In the genomic region with DNA sequence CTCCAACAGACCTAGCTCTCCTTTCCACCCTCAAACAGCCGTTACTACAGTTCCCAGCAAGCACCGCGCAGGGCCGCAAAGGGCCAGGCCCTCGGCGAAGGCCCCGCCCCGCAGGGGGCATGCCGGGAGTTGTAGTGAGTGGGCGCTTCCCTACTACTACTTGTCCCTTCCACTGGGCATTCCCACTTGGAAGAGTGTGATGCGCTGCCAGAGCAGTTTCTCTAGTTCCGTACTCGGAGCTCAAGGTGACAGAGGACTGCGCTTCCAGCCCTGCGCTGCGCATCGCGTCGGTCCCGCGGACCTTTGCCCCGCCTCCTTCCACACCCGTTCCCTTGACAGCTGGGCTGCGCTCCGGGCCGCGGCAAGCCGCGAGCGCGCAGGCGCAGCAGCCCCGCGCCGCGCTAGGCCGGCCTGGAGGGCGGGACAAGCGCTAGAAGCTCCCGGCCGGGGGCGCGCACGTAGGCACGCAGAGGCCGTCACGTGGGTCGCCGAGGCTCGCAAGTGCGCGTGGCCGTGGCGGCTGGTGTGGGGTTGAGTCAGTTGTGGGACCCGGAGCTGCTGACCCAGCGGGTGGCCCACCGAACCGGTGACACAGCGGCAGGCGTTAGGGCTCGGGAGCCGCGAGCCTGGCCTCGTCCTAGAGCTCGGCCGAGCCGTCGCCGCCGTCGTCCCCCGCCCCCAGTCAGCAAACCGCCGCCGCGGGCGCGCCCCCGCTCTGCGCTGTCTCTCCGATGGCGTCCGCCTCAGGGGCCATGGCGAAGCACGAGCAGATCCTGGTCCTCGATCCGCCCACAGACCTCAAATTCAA, we compare ENCODE assay signal across 1 cellular context.
A peak's percentile ranks its signal among the peaks of the same experiment; 100 is the strongest.
TF ChIP-seq lines count a peak whose summit lies in the region.

A gene with protein sequence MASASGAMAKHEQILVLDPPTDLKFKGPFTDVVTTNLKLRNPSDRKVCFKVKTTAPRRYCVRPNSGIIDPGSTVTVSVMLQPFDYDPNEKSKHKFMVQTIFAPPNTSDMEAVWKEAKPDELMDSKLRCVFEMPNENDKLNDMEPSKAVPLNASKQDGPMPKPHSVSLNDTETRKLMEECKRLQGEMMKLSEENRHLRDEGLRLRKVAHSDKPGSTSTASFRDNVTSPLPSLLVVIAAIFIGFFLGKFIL (plus strand): TSS at position 491 of the 808 bp plus-strand sequence. CDS start 241 bp downstream, at position 732.

TF ChIP-seq in K562, 482 proteins besides CTCF, POLR2A, EP300 and RAD21 (continued from another document and continues in another):
- TF ChIP-seq, protein P1, sequence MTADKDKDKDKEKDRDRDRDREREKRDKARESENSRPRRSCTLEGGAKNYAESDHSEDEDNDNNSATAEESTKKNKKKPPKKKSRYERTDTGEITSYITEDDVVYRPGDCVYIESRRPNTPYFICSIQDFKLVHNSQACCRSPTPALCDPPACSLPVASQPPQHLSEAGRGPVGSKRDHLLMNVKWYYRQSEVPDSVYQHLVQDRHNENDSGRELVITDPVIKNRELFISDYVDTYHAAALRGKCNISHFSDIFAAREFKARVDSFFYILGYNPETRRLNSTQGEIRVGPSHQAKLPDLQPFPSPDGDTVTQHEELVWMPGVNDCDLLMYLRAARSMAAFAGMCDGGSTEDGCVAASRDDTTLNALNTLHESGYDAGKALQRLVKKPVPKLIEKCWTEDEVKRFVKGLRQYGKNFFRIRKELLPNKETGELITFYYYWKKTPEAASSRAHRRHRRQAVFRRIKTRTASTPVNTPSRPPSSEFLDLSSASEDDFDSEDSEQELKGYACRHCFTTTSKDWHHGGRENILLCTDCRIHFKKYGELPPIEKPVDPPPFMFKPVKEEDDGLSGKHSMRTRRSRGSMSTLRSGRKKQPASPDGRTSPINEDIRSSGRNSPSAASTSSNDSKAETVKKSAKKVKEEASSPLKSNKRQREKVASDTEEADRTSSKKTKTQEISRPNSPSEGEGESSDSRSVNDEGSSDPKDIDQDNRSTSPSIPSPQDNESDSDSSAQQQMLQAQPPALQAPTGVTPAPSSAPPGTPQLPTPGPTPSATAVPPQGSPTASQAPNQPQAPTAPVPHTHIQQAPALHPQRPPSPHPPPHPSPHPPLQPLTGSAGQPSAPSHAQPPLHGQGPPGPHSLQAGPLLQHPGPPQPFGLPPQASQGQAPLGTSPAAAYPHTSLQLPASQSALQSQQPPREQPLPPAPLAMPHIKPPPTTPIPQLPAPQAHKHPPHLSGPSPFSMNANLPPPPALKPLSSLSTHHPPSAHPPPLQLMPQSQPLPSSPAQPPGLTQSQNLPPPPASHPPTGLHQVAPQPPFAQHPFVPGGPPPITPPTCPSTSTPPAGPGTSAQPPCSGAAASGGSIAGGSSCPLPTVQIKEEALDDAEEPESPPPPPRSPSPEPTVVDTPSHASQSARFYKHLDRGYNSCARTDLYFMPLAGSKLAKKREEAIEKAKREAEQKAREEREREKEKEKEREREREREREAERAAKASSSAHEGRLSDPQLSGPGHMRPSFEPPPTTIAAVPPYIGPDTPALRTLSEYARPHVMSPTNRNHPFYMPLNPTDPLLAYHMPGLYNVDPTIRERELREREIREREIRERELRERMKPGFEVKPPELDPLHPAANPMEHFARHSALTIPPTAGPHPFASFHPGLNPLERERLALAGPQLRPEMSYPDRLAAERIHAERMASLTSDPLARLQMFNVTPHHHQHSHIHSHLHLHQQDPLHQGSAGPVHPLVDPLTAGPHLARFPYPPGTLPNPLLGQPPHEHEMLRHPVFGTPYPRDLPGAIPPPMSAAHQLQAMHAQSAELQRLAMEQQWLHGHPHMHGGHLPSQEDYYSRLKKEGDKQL (CRISPR knock-in tag; IDR thresholded peaks at IDR 0.05; ENCODE audit: borderline replicate concordance) = no peak
- TF ChIP-seq ELF4 (CRISPR knock-in tag; IDR thresholded peaks at IDR 0.05) = peak; percentile 86
- TF ChIP-seq FOXJ3 (CRISPR knock-in tag; IDR thresholded peaks at IDR 0.05) = no peak
- no peak for TF ChIP-seq ZNF668 (CRISPR knock-in tag; IDR thresholded peaks at IDR 0.05)
- TF ChIP-seq RCOR1 (IDR thresholded peaks at IDR 0.05; ENCODE audit: borderline replicate concordance in 1 of 2, low read depth in 2 of 2, low read length in 2 of 2) = peak in 1 of 2 experiments; percentile 35; a peak in 1 of 4 replicates
- TF ChIP-seq, protein P2, sequence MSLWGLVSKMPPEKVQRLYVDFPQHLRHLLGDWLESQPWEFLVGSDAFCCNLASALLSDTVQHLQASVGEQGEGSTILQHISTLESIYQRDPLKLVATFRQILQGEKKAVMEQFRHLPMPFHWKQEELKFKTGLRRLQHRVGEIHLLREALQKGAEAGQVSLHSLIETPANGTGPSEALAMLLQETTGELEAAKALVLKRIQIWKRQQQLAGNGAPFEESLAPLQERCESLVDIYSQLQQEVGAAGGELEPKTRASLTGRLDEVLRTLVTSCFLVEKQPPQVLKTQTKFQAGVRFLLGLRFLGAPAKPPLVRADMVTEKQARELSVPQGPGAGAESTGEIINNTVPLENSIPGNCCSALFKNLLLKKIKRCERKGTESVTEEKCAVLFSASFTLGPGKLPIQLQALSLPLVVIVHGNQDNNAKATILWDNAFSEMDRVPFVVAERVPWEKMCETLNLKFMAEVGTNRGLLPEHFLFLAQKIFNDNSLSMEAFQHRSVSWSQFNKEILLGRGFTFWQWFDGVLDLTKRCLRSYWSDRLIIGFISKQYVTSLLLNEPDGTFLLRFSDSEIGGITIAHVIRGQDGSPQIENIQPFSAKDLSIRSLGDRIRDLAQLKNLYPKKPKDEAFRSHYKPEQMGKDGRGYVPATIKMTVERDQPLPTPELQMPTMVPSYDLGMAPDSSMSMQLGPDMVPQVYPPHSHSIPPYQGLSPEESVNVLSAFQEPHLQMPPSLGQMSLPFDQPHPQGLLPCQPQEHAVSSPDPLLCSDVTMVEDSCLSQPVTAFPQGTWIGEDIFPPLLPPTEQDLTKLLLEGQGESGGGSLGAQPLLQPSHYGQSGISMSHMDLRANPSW (CRISPR knock-in tag; IDR thresholded peaks at IDR 0.05) = no peak
- TF ChIP-seq ZNF561 (CRISPR knock-in tag; conservative IDR thresholded peaks at IDR 0.05) = peak; percentile 67; the same call in 1 of the 2 replicates
- TF ChIP-seq, protein P3, sequence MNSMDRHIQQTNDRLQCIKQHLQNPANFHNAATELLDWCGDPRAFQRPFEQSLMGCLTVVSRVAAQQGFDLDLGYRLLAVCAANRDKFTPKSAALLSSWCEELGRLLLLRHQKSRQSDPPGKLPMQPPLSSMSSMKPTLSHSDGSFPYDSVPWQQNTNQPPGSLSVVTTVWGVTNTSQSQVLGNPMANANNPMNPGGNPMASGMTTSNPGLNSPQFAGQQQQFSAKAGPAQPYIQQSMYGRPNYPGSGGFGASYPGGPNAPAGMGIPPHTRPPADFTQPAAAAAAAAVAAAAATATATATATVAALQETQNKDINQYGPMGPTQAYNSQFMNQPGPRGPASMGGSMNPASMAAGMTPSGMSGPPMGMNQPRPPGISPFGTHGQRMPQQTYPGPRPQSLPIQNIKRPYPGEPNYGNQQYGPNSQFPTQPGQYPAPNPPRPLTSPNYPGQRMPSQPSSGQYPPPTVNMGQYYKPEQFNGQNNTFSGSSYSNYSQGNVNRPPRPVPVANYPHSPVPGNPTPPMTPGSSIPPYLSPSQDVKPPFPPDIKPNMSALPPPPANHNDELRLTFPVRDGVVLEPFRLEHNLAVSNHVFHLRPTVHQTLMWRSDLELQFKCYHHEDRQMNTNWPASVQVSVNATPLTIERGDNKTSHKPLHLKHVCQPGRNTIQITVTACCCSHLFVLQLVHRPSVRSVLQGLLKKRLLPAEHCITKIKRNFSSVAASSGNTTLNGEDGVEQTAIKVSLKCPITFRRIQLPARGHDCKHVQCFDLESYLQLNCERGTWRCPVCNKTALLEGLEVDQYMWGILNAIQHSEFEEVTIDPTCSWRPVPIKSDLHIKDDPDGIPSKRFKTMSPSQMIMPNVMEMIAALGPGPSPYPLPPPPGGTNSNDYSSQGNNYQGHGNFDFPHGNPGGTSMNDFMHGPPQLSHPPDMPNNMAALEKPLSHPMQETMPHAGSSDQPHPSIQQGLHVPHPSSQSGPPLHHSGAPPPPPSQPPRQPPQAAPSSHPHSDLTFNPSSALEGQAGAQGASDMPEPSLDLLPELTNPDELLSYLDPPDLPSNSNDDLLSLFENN (IDR thresholded peaks at IDR 0.05; ENCODE audit: low read depth in 2 of 2, low read length in 2 of 2) = peak; percentile 30 to 78; a peak in 2 of 4 replicates
- TF ChIP-seq CREB1 (IDR thresholded peaks at IDR 0.05) = peak; percentile 36
- no peak; the same call in 1 of the 2 replicates for TF ChIP-seq CREB1 (CRISPR knock-in tag; IDR thresholded peaks at IDR 0.05)
- peak; percentile 49; the same call in 1 of the 2 replicates for TF ChIP-seq MYNN (IDR thresholded peaks at IDR 0.05)
- no peak for TF ChIP-seq MYNN (CRISPR knock-in tag; IDR thresholded peaks at IDR 0.05)
- TF ChIP-seq, protein P4, sequence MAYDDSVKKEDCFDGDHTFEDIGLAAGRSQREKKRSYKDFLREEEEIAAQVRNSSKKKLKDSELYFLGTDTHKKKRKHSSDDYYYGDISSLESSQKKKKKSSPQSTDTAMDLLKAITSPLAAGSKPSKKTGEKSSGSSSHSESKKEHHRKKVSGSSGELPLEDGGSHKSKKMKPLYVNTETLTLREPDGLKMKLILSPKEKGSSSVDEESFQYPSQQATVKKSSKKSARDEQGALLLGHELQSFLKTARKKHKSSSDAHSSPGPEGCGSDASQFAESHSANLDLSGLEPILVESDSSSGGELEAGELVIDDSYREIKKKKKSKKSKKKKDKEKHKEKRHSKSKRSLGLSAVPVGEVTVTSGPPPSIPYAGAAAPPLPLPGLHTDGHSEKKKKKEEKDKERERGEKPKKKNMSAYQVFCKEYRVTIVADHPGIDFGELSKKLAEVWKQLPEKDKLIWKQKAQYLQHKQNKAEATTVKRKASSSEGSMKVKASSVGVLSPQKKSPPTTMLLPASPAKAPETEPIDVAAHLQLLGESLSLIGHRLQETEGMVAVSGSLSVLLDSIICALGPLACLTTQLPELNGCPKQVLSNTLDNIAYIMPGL (CRISPR knock-in tag; IDR thresholded peaks at IDR 0.05) = peak; percentile 85; the same call in 1 of the 2 replicates
- TF ChIP-seq HDAC3 (IDR thresholded peaks at IDR 0.05; ENCODE audit: borderline replicate concordance, partially characterized antibody) = no peak
- TF ChIP-seq, protein P5, sequence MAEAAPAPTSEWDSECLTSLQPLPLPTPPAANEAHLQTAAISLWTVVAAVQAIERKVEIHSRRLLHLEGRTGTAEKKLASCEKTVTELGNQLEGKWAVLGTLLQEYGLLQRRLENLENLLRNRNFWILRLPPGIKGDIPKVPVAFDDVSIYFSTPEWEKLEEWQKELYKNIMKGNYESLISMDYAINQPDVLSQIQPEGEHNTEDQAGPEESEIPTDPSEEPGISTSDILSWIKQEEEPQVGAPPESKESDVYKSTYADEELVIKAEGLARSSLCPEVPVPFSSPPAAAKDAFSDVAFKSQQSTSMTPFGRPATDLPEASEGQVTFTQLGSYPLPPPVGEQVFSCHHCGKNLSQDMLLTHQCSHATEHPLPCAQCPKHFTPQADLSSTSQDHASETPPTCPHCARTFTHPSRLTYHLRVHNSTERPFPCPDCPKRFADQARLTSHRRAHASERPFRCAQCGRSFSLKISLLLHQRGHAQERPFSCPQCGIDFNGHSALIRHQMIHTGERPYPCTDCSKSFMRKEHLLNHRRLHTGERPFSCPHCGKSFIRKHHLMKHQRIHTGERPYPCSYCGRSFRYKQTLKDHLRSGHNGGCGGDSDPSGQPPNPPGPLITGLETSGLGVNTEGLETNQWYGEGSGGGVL (CRISPR knock-in tag; IDR thresholded peaks at IDR 0.05) = no peak
- 0 out of 2 replicates have a peak, but pooled peaks have one; percentile 60 for TF ChIP-seq HDAC6 (IDR thresholded peaks at IDR 0.05; ENCODE audit: low read depth, low read length)
- TF ChIP-seq, protein P6, sequence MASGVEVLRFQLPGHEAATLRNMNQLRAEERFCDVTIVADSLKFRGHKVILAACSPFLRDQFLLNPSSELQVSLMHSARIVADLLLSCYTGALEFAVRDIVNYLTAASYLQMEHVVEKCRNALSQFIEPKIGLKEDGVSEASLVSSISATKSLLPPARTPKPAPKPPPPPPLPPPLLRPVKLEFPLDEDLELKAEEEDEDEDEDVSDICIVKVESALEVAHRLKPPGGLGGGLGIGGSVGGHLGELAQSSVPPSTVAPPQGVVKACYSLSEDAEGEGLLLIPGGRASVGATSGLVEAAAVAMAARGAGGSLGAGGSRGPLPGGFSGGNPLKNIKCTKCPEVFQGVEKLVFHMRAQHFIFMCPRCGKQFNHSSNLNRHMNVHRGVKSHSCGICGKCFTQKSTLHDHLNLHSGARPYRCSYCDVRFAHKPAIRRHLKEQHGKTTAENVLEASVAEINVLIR (CRISPR knock-in tag; IDR thresholded peaks at IDR 0.05) = peak; percentile 33; the same call in 1 of the 2 replicates
- TF ChIP-seq ZNF764 (CRISPR knock-in tag; IDR thresholded peaks at IDR 0.05; ENCODE audit: low read depth) = no peak; the same call in 1 of the 2 replicates
- peak; percentile 76 for TF ChIP-seq SOX6 (IDR thresholded peaks at IDR 0.05)
- no peak for TF ChIP-seq BRD9 (IDR thresholded peaks at IDR 0.05; ENCODE audit: low read depth, partially characterized antibody)
- TF ChIP-seq TSC22D4 (tag; IDR thresholded peaks at IDR 0.05) = no peak
- no peak for TF ChIP-seq SMARCA5 (IDR thresholded peaks at IDR 0.05)
- TF ChIP-seq ZNF830 (CRISPR knock-in tag; IDR thresholded peaks at IDR 0.05) = peak; percentile 91; the same call in 1 of the 2 replicates
- TF ChIP-seq SRSF9 (IDR thresholded peaks at IDR 0.05; ENCODE audit: borderline replicate concordance, low read depth, low read length) = no peak
- TF ChIP-seq, protein P7, sequence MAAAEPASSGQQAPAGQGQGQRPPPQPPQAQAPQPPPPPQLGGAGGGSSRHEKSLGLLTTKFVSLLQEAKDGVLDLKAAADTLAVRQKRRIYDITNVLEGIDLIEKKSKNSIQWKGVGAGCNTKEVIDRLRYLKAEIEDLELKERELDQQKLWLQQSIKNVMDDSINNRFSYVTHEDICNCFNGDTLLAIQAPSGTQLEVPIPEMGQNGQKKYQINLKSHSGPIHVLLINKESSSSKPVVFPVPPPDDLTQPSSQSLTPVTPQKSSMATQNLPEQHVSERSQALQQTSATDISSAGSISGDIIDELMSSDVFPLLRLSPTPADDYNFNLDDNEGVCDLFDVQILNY (CRISPR knock-in tag; IDR thresholded peaks at IDR 0.05) = no peak; the same call in 1 of the 2 replicates
- TF ChIP-seq ZNF133 (CRISPR knock-in tag; IDR thresholded peaks at IDR 0.05) = no peak
- 0 out of 2 replicates have a peak, but pooled peaks have one; percentile 17 for TF ChIP-seq NFE2 (IDR thresholded peaks at IDR 0.05; ENCODE audit: low read depth)
- TF ChIP-seq ADNP (tag; IDR thresholded peaks at IDR 0.05) = no peak
- no peak for TF ChIP-seq NELFE (IDR thresholded peaks at IDR 0.05; ENCODE audit: insufficient read depth, insufficient read length)
- TF ChIP-seq XRCC3 (IDR thresholded peaks at IDR 0.05) = no peak
- TF ChIP-seq SAFB2 (IDR thresholded peaks at IDR 0.05; ENCODE audit: borderline replicate concordance, low read depth, low read length, severe bottlenecking) = no peak
- TF ChIP-seq, protein P8, sequence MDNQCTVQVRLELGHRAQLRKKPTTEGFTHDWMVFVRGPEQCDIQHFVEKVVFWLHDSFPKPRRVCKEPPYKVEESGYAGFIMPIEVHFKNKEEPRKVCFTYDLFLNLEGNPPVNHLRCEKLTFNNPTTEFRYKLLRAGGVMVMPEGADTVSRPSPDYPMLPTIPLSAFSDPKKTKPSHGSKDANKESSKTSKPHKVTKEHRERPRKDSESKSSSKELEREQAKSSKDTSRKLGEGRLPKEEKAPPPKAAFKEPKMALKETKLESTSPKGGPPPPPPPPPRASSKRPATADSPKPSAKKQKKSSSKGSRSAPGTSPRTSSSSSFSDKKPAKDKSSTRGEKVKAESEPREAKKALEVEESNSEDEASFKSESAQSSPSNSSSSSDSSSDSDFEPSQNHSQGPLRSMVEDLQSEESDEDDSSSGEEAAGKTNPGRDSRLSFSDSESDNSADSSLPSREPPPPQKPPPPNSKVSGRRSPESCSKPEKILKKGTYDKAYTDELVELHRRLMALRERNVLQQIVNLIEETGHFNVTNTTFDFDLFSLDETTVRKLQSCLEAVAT (IDR thresholded peaks at IDR 0.05) = peak; percentile 88 to 94
- peak; percentile 98 for TF ChIP-seq HCFC1 (IDR thresholded peaks at IDR 0.05; ENCODE audit: low read depth, low read length)
- no peak for TF ChIP-seq FOXK2 (conservative IDR thresholded peaks at IDR 0.05 in 1 of 2, IDR thresholded peaks at IDR 0.05 in 1 of 2; ENCODE audit: low read depth in 2 of 2)
- no peak for TF ChIP-seq EHMT2 (IDR thresholded peaks at IDR 0.05)
